Comparison of ENCODE assay signal across 21 cellular contexts in the genomic region with DNA sequence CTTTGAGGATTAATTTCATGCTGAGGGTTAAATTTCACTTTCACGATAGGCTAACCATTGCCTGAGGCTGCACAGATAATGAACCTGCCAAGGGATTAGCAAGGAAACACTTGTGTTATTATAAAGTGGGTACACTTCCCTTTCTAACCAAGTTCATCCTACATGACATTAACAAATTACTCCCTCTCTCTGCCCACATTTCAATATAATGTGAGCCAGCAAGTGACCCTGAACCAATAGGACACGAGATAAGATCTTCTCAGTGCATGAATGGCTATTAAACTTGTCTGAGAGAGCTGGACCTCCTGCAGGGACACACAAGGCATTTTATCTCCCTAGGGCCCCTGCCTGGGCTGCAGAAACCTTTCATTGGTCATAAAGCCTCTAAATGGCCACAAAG.
DNase-seq lines count a peak whose midpoint lies in the region; ATAC-seq and TF ChIP-seq lines count a peak whose summit lies in the region.
"Had no signal": no experiment of that assay in that cellular context is flagged by ENCODE, and none has a peak within 500 bp of the region (broad histone marks: within the 10 kb centered on the region; RNA-seq: fewer than 3 reads in every experiment).

No MANE protein-coding gene starts in this region.

- H3K27me3 ChIP-seq in WERI-Rb-1 (ENCODE audit: insufficient read depth, low read depth, severe bottlenecking): peaks cover 45% of the 10 kb centered on the region
- H3K27me3 ChIP-seq in naive thymus-derived CD4-positive, alpha-beta T cell (ENCODE audit: control insufficient read depth in 2 of 2, insufficient read depth in 2 of 2, low read length in 2 of 2): no peaks in the 10 kb centered on the region
- no peaks in the 10 kb centered on the region for H3K27me3 ChIP-seq in gastrocnemius medialis
- H3K27me3 ChIP-seq: hepatocyte had no signal

- peaks cover 0 to 8% (median 0%) of the 10 kb centered on the region in 5 donors for H3K36me3 Mint-ChIP-seq in naive thymus-derived CD4-positive, alpha-beta T cell
- H3K36me3 Mint-ChIP-seq: activated CD8-positive, alpha-beta memory T cell treated with anti-CD3 and anti-CD28 coated beads, Interleukin-2, amount 10 ng/mL, durations not matched to agents 7 days and 5 days; T-cell had no signal

- H3K4me3 ChIP-seq in WERI-Rb-1 (ENCODE audit: low read depth, low read length): no peak overlapping the region
- no peak overlapping the region for H3K4me3 ChIP-seq in naive thymus-derived CD4-positive, alpha-beta T cell (ENCODE audit: low read length)
- no peak overlapping the region for H3K4me3 ChIP-seq in gastrocnemius medialis
- H3K4me3 ChIP-seq: GM12878, hepatocyte had no signal

- CTCF ChIA-PET in naive thymus-derived CD4-positive, alpha-beta T cell (lab: Charles Lee): no interaction called here

- in situ Hi-C loops in gastrocnemius medialis (cut with MboI; ENCODE audit: low sequenced_read_pairs in 4 of 4): no loop called here

- H3K27ac ChIP-seq in WERI-Rb-1: no peak overlapping the region
- H3K27ac ChIP-seq in naive thymus-derived CD4-positive, alpha-beta T cell (ENCODE audit: low read depth, low read length): no peak overlapping the region
- H3K27ac ChIP-seq in gastrocnemius medialis: no peak overlapping the region
- H3K27ac ChIP-seq: 22Rv1, C4-2B, hepatocyte had no signal

- H3K4me1 ChIP-seq in naive thymus-derived CD4-positive, alpha-beta T cell (ENCODE audit: control insufficient read depth in 2 of 2, insufficient read depth in 2 of 2, low read length in 2 of 2): no peaks in the 10 kb centered on the region
- H3K4me1 ChIP-seq in gastrocnemius medialis: no peaks in the 10 kb centered on the region

- H3K27me3 Mint-ChIP-seq in naive thymus-derived CD4-positive, alpha-beta T cell: peaks cover 0 to 18% (median 0%) of the 10 kb centered on the region in 5 donors
- H3K27me3 Mint-ChIP-seq: activated CD8-positive, alpha-beta memory T cell treated with anti-CD3 and anti-CD28 coated beads, Interleukin-2, amount 10 ng/mL, durations not matched to agents 7 days and 5 days; T-cell had no signal

- no peak for ATAC-seq in naive thymus-derived CD4-positive, alpha-beta T cell
- ATAC-seq in gastrocnemius medialis: no peak
- ATAC-seq: activated CD4-positive, CD25-positive, alpha-beta regulatory T cell treated with anti-CD3 and anti-CD28 coated beads, Interleukin-2, amount 50 U/mL, for 24 hours; activated CD8-positive, alpha-beta memory T cell treated with anti-CD3 and anti-CD28 coated beads, Interleukin-2, amount 10 ng/mL, durations not matched to agents 7 days and 5 days; GM12878; T-cell had no signal

- H3K9me3 Mint-ChIP-seq in naive thymus-derived CD4-positive, alpha-beta T cell: peaks cover 0 to 9% (median 2%) of the 10 kb centered on the region in 11 donors

- TF ChIP-seq POLR2A in gastrocnemius medialis (IDR thresholded peaks at IDR 0.05): no peak

- no peaks in the 10 kb centered on the region for H3K9me3 ChIP-seq in WERI-Rb-1 (ENCODE audit: severe bottlenecking)
- no peaks in the 10 kb centered on the region for H3K9me3 ChIP-seq in naive thymus-derived CD4-positive, alpha-beta T cell (ENCODE audit: control insufficient read depth in 2 of 3, low read length in 3 of 3)
- H3K9me3 ChIP-seq in gastrocnemius medialis: no peaks in the 10 kb centered on the region

- H3K36me3 ChIP-seq in WERI-Rb-1 (no peaks in the 10 kb centered on the region), gastrocnemius medialis (no peaks in the 10 kb centered on the region)
- H3K36me3 ChIP-seq in naive thymus-derived CD4-positive, alpha-beta T cell (ENCODE audit: control insufficient read depth in 2 of 3, insufficient read depth in 3 of 3, low read length in 3 of 3): no peaks in the 10 kb centered on the region

- H3K27ac Mint-ChIP-seq in naive thymus-derived CD4-positive, alpha-beta T cell: no peak overlapping the region
- H3K27ac Mint-ChIP-seq: activated CD8-positive, alpha-beta memory T cell treated with anti-CD3 and anti-CD28 coated beads, Interleukin-2, amount 10 ng/mL, durations not matched to agents 7 days and 5 days; T-cell had no signal

- POLR2A ChIA-PET in naive thymus-derived CD4-positive, alpha-beta T cell (lab: Charles Lee): no interaction called here

- DNase-seq in DMS53 (lab: John Stamatoyannopoulos, UW) (peak; percentile 18), DMS53 treated with DMSO at 0.1 percent for 48 hours (lab: John Stamatoyannopoulos, UW; ENCODE audit: unreplicated experiment) (no peak), NCI-H1436 treated with DMSO at 0.1 percent for 48 hours (lab: John Stamatoyannopoulos, UW) (peak; percentile 30), NCI-H524 treated with DMSO at 0.1 percent for 48 hours (lab: John Stamatoyannopoulos, UW) (peak; percentile 99), left kidney (ENCODE audit: low read depth, low spot score) (peak; percentile 62), WERI-Rb-1 (no peak), gastrocnemius medialis (no peak)
- no peak for DNase-seq in naive thymus-derived CD4-positive, alpha-beta T cell
- DNase-seq: activated CD8-positive, alpha-beta memory T cell treated with anti-CD3 and anti-CD28 coated beads, Interleukin-2, amount 10 ng/mL, durations not matched to agents 7 days and 5 days; activated gamma-delta T cell; anterior cingulate cortex; cerebellar nuclear complex; effector memory CD4-positive, alpha-beta T cell; kidney glomerular epithelial cell; retina; T-cell had no signal

- no peak for TF ChIP-seq CTCF in WERI-Rb-1 (IDR thresholded peaks at IDR 0.05; ENCODE audit: low read depth, low read length)
- no peak for TF ChIP-seq CTCF in gastrocnemius medialis (IDR thresholded peaks at IDR 0.05 in 4 of 5, conservative IDR thresholded peaks at IDR 0.05 in 1 of 5)

- intact Hi-C loops in naive thymus-derived CD4-positive, alpha-beta T cell (cut with micrococcal nuclease): no loop called here
- intact Hi-C loops in gastrocnemius medialis (cut with DNase I; ENCODE audit: low total_unique reads): no loop called here

- H3K4me1 Mint-ChIP-seq in naive thymus-derived CD4-positive, alpha-beta T cell: no peaks in the 10 kb centered on the region
- H3K4me1 Mint-ChIP-seq: activated CD8-positive, alpha-beta memory T cell treated with anti-CD3 and anti-CD28 coated beads, Interleukin-2, amount 10 ng/mL, durations not matched to agents 7 days and 5 days; T-cell had no signal

- H3K4me3 Mint-ChIP-seq in naive thymus-derived CD4-positive, alpha-beta T cell: no peak overlapping the region
- H3K4me3 Mint-ChIP-seq: activated CD8-positive, alpha-beta memory T cell treated with anti-CD3 and anti-CD28 coated beads, Interleukin-2, amount 10 ng/mL, durations not matched to agents 7 days and 5 days; T-cell had no signal

Comparison
In these comparisons a context has a peak if more than half of its experiments do, and no peak if none do; other contexts are left out.
1. DNase-seq: peak in DMS53 (single experiment), NCI-H1436 treated with DMSO at 0.1 percent for 48 hours (single experiment), NCI-H524 treated with DMSO at 0.1 percent for 48 hours (single experiment) and left kidney (single experiment); none in DMS53 treated with DMSO at 0.1 percent for 48 hours (single experiment), WERI-Rb-1 (single experiment), naive thymus-derived CD4-positive, alpha-beta T cell (0 of 9) and gastrocnemius medialis (0 of 2).